ENCODE assay signal across 9 cellular contexts in genomic region chr4:6268650-6269399, GRCh38. TPM values are rescaled to one million over a fixed set of nuclear protein-coding genes. Genes with fewer than 3 reads are reported as not detected.
DNase-seq lines count a peak whose midpoint lies in the region; ATAC-seq and TF ChIP-seq lines count a peak whose summit lies in the region.
"Had no signal": no experiment of that assay in that cellular context is flagged by ENCODE, and none has a peak within 500 bp of the region (broad histone marks: within the 10 kb centered on the region; RNA-seq: fewer than 3 reads in every experiment).

No MANE protein-coding gene starts in this region.

- no peaks in the 10 kb centered on the region for H3K27me3 ChIP-seq in Peyer's patch
- peaks cover 4% of the 10 kb centered on the region for H3K27me3 ChIP-seq in foreskin keratinocyte
- H3K27me3 ChIP-seq: pancreas had no signal

- H3K36me3 Mint-ChIP-seq in stimulated activated memory B cell treated with anti-CD40 and anti-IgM and Interleukin-4, amounts not matched to agents 10 μg/mL and 1 μg/mL and 100 μg/mL, for 72 hours, result no peaks in the 10 kb centered on the region

- H3K36me3 ChIP-seq in Peyer's patch, result no peaks in the 10 kb centered on the region
- H3K36me3 ChIP-seq: pancreas had no signal

- TF ChIP-seq POLR2A in Peyer's patch (IDR thresholded peaks at IDR 0.05), result no peak

- ATAC-seq in GM21786 (IDR thresholded peaks at IDR 0.05; ENCODE audit: unreplicated experiment), result peak; percentile 1
- peak; percentile 3 for ATAC-seq in foreskin keratinocyte
- ATAC-seq in stimulated activated memory B cell treated with anti-CD40 and anti-IgM and Interleukin-4, amounts not matched to agents 10 μg/mL and 1 μg/mL and 100 μg/mL, for 72 hours, result no peak

- peak overlapping the region; percentile 38 to 99 (median 92) for H3K4me3 ChIP-seq in Peyer's patch

- H3K4me3 Mint-ChIP-seq in stimulated activated memory B cell treated with anti-CD40 and anti-IgM and Interleukin-4, amounts not matched to agents 10 μg/mL and 1 μg/mL and 100 μg/mL, for 72 hours, result peak overlapping the region; percentile 83

- no peaks in the 10 kb centered on the region for H3K9me3 ChIP-seq in Peyer's patch
- H3K9me3 ChIP-seq: pancreas had no signal

- no peaks in the 10 kb centered on the region for H3K9me3 Mint-ChIP-seq in stimulated activated memory B cell treated with anti-CD40 and anti-IgM and Interleukin-4, amounts not matched to agents 10 μg/mL and 1 μg/mL and 100 μg/mL, for 72 hours

- peaks cover 24% of the 10 kb centered on the region for H3K4me1 Mint-ChIP-seq in stimulated activated memory B cell treated with anti-CD40 and anti-IgM and Interleukin-4, amounts not matched to agents 10 μg/mL and 1 μg/mL and 100 μg/mL, for 72 hours

- no peak for DNase-seq in Peyer's patch
- no peak for DNase-seq in foreskin keratinocyte
- DNase-seq in iPS-NIHi7 (ENCODE audit: extremely low spot score), result no peak
- no peak for DNase-seq in activated CD8-positive, alpha-beta memory T cell treated with anti-CD3 and anti-CD28 coated beads, Interleukin-2, amount 50 U/mL, for 4 hours
- no peak for DNase-seq in globus pallidus (ENCODE audit: low spot score)
- DNase-seq in KG1 (lab: John Stamatoyannopoulos, UW), result no peak

- H3K4me1 ChIP-seq in Peyer's patch (peaks cover 0 to 38% (median 3%) of the 10 kb centered on the region in 4 donors), foreskin keratinocyte (no peaks in the 10 kb centered on the region)

- peak overlapping the region; percentile 56 for H3K27ac Mint-ChIP-seq in stimulated activated memory B cell treated with anti-CD40 and anti-IgM and Interleukin-4, amounts not matched to agents 10 μg/mL and 1 μg/mL and 100 μg/mL, for 72 hours

- H3K27me3 Mint-ChIP-seq in stimulated activated memory B cell treated with anti-CD40 and anti-IgM and Interleukin-4, amounts not matched to agents 10 μg/mL and 1 μg/mL and 100 μg/mL, for 72 hours, result no peaks in the 10 kb centered on the region

- TF ChIP-seq CTCF in Peyer's patch (IDR thresholded peaks at IDR 0.05) (no peak), foreskin keratinocyte (conservative IDR thresholded peaks at IDR 0.05) (no peak)

- H3K27ac ChIP-seq in Peyer's patch (peak overlapping the region in 2 of 4 donors; percentile 24 to 80), foreskin keratinocyte (no peak overlapping the region)

RNA-seq across cellular contexts. Expression of gene WFS1, which starts 0.8 kb away (rescaled TPM):
- total RNA-seq in Peyer's patch, result 10 to 100 TPM in 3 of 4 donors, 1 to 10 TPM in 1; 10.0 to 39.6 (median 30.0) TPM
- 9.8 and 11.0 TPM in 2 replicates for total RNA-seq in foreskin keratinocyte
- polyA plus RNA-seq in foreskin keratinocyte, result 9.7 and 10.8 TPM in 2 replicates
